ENCODE assay signal across 8 cellular contexts in the genomic region with DNA sequence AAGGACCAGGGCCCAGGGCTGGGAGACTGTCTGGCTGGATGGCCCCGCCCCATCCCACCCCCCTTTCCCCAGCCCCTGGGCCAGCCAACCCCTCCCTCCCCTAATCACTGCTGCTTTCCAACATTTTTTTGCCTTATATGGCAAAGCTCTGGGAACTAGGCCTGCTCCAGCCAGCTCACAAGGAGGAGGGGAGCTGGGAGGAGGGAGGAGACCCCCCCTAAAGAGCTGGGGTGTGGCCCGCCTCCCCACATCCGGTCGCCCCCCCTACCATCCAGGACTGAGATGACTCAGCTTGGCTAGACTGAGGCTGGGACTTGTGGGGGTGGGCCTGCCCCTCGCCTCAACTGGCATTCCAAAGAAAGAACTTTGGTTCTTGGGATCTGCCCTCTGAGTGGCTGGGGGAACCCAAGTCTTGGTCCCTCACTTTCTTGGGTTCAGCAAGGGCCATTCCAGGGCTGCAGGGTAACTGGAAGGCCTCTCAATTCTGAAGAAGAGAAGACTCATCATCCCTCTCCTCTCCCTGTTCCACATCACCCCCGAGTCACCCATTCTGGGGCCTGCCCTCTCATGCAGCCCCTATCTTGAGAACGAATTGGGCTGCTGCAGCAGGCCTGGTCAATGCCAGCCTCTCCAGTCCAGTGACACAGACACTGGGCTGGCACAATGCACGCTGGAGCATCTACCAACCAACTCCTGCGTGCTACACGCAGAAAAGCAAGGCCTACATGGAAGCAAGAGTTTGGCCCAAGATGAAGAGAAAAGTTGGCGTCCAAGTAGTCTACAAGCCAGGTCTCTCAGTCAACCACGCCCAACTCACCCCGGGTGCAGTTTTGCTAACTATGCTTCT. TPM values are rescaled to one million over a fixed set of nuclear protein-coding genes. Genes with fewer than 3 reads are reported as not detected.
DNase-seq lines count a peak whose midpoint lies in the region; TF ChIP-seq lines count a peak whose summit lies in the region.

No MANE protein-coding gene starts in this region.

- H3K4me1 Mint-ChIP-seq in activated T-helper 2 cell treated with anti-CD3 and anti-CD28 coated beads, Interferon-gamma antibody, Interleukin-2, Interleukin-4, amounts not matched to agents 10 μg/mL and 5 μg/mL and 100 μg/mL, durations not matched to agents 14 hours and 24 hours and 36 hours (ENCODE audit: low read depth), result peaks cover 11% of the 10 kb centered on the region
- H3K4me1 Mint-ChIP-seq in nephron, result peaks cover 5% of the 10 kb centered on the region

- no peaks in the 10 kb centered on the region for H3K9me3 Mint-ChIP-seq in activated T-helper 2 cell treated with anti-CD3 and anti-CD28 coated beads, Interferon-gamma antibody, Interleukin-2, Interleukin-4, amounts not matched to agents 10 μg/mL and 5 μg/mL and 100 μg/mL, durations not matched to agents 14 hours and 24 hours and 36 hours
- H3K9me3 Mint-ChIP-seq in nephron, result peaks cover 5% of the 10 kb centered on the region

- H3K4me3 ChIP-seq in OCI-LY1 (ENCODE audit: low read depth, low read length, poor library complexity, severe bottlenecking), result peak overlapping the region; percentile 92
- H3K4me3 ChIP-seq in fibroblast of mammary gland (ENCODE audit: control insufficient read depth, low read depth, low read length), result peak overlapping the region; percentile 80
- peak overlapping the region; percentile 88 to 89 for H3K4me3 ChIP-seq in stomach smooth muscle (ENCODE audit: low read length in 2 of 2)

- no peaks in the 10 kb centered on the region for H4K20me1 ChIP-seq in OCI-LY1 (ENCODE audit: insufficient read depth, low read length)

- H3F3A ChIP-seq in OCI-LY1 (ENCODE audit: insufficient read depth, low read length), result no peaks in the 10 kb centered on the region

- H3K4me1 ChIP-seq in OCI-LY1 (ENCODE audit: insufficient read depth, low read length, severe bottlenecking) (peaks cover 48% of the 10 kb centered on the region), stomach smooth muscle (ENCODE audit: control insufficient read depth, insufficient read depth, low read length) (peaks cover 44% of the 10 kb centered on the region)

- H3K27me3 ChIP-seq in OCI-LY1 (ENCODE audit: insufficient read depth, low read length), result no peaks in the 10 kb centered on the region
- H3K27me3 ChIP-seq in stomach smooth muscle (ENCODE audit: control insufficient read depth in 1 of 2, insufficient read depth in 2 of 2, low read length in 2 of 2), result peaks cover 0 to 4% of the 10 kb centered on the region in 2 donors

- H3K27me3 Mint-ChIP-seq in activated T-helper 2 cell treated with anti-CD3 and anti-CD28 coated beads, Interferon-gamma antibody, Interleukin-2, Interleukin-4, amounts not matched to agents 10 μg/mL and 5 μg/mL and 100 μg/mL, durations not matched to agents 14 hours and 24 hours and 36 hours (ENCODE audit: low read depth), result no peaks in the 10 kb centered on the region
- H3K27me3 Mint-ChIP-seq in nephron (ENCODE audit: low read depth), result no peaks in the 10 kb centered on the region

- TF ChIP-seq CTCF in OCI-LY1 (IDR thresholded peaks at IDR 0.05; ENCODE audit: low read length) (no peak), fibroblast of mammary gland (conservative IDR thresholded peaks at IDR 0.05; ENCODE audit: control insufficient read depth, insufficient read depth, low read depth, low read length) (no peak), nephron (IDR thresholded peaks at IDR 0.05; ENCODE audit: unreplicated experiment in 3 of 3) (no peak)

- H2AFZ ChIP-seq in OCI-LY1 (ENCODE audit: low read length), result no peak overlapping the region

- H3K27ac ChIP-seq in OCI-LY1 (ENCODE audit: low read depth, low read length, poor library complexity, severe bottlenecking) (peak overlapping the region; percentile 71), stomach smooth muscle (ENCODE audit: low read length) (peak overlapping the region; percentile 99)

- DNase-seq in AG08396 (ENCODE audit: low spot score), result peak; percentile 81
- DNase-seq in GOT3 (lab: John Stamatoyannopoulos, UW), result peak; percentile 58
- DNase-seq in activated T-helper 2 cell treated with anti-CD3 and anti-CD28 coated beads, Interferon-gamma antibody, Interleukin-2, Interleukin-4, amounts not matched to agents 10 μg/mL and 5 μg/mL and 100 μg/mL, durations not matched to agents 14 hours and 24 hours and 36 hours (ENCODE audit: low spot score), result peak; percentile 67
- peak; percentile 96 for DNase-seq in fibroblast of mammary gland (ENCODE audit: low read depth)
- DNase-seq in cerebellum (ENCODE audit: low spot score), result no peak

- peaks cover 38% of the 10 kb centered on the region for H3K36me3 Mint-ChIP-seq in activated T-helper 2 cell treated with anti-CD3 and anti-CD28 coated beads, Interferon-gamma antibody, Interleukin-2, Interleukin-4, amounts not matched to agents 10 μg/mL and 5 μg/mL and 100 μg/mL, durations not matched to agents 14 hours and 24 hours and 36 hours (ENCODE audit: low read depth)
- H3K36me3 Mint-ChIP-seq in nephron (ENCODE audit: low read depth), result peaks cover 19% of the 10 kb centered on the region

- H3K4me3 Mint-ChIP-seq in activated T-helper 2 cell treated with anti-CD3 and anti-CD28 coated beads, Interferon-gamma antibody, Interleukin-2, Interleukin-4, amounts not matched to agents 10 μg/mL and 5 μg/mL and 100 μg/mL, durations not matched to agents 14 hours and 24 hours and 36 hours (ENCODE audit: low read depth), result peak overlapping the region; percentile 94
- H3K4me3 Mint-ChIP-seq in nephron, result peak overlapping the region; percentile 89 to 97 (median 95)

- peak overlapping the region; percentile 85 for H3K27ac Mint-ChIP-seq in activated T-helper 2 cell treated with anti-CD3 and anti-CD28 coated beads, Interferon-gamma antibody, Interleukin-2, Interleukin-4, amounts not matched to agents 10 μg/mL and 5 μg/mL and 100 μg/mL, durations not matched to agents 14 hours and 24 hours and 36 hours
- H3K27ac Mint-ChIP-seq in nephron, result peak overlapping the region; percentile 94 to 97 (median 97)

- H3K36me3 ChIP-seq in OCI-LY1 (ENCODE audit: insufficient read depth, low read length), result no peaks in the 10 kb centered on the region
- H3K36me3 ChIP-seq in stomach smooth muscle (ENCODE audit: control insufficient read depth in 2 of 2, insufficient read depth in 2 of 2, low read length in 2 of 2), result peaks cover 21 to 44% of the 10 kb centered on the region in 2 donors

- no peaks in the 10 kb centered on the region for H3K79me2 ChIP-seq in OCI-LY1 (ENCODE audit: insufficient read depth, low read length)

- intact Hi-C loops in activated T-helper 2 cell treated with anti-CD3 and anti-CD28 coated beads, Interferon-gamma antibody, Interleukin-2, Interleukin-4, amounts not matched to agents 10 μg/mL and 5 μg/mL and 100 μg/mL, durations not matched to agents 14 hours and 24 hours and 36 hours (cut with micrococcal nuclease), result loop anchor here (1.0 to 10.0 kb wide), 3 partner anchors 9 to 445 kb away; a partner anchor contains a TSS

- no peaks in the 10 kb centered on the region for H3K9me3 ChIP-seq in OCI-LY1 (ENCODE audit: low read length)
- no peaks in the 10 kb centered on the region for H3K9me3 ChIP-seq in stomach smooth muscle (ENCODE audit: control insufficient read depth in 2 of 2, low read length in 2 of 2)

- no peaks in the 10 kb centered on the region for H3K9me2 ChIP-seq in OCI-LY1 (ENCODE audit: low read depth, low read length)

- peak overlapping the region; percentile 95 for H3K4me2 ChIP-seq in OCI-LY1 (ENCODE audit: low read length)

- H3K9ac ChIP-seq in OCI-LY1 (ENCODE audit: low read length), result peak overlapping the region; percentile 81
- H3K9ac ChIP-seq in stomach smooth muscle (ENCODE audit: low read length in 2 of 2), result peak overlapping the region; percentile 89 to 90

RNA-seq across cellular contexts. Expression of a gene that starts 4.8 kb away (rescaled TPM):
- 1,005 and 1,026 TPM in 2 replicates for total RNA-seq in activated T-helper 2 cell treated with anti-CD3 and anti-CD28 coated beads, Interferon-gamma antibody, Interleukin-2, Interleukin-4, amounts not matched to agents 10 μg/mL and 5 μg/mL and 100 μg/mL, durations not matched to agents 14 hours and 24 hours and 36 hours
- 131 TPM for total RNA-seq in cerebellum

RNA-seq across cellular contexts. Expression of a gene that starts 9.4 kb away (rescaled TPM):
- total RNA-seq in activated T-helper 2 cell treated with anti-CD3 and anti-CD28 coated beads, Interferon-gamma antibody, Interleukin-2, Interleukin-4, amounts not matched to agents 10 μg/mL and 5 μg/mL and 100 μg/mL, durations not matched to agents 14 hours and 24 hours and 36 hours, result 95.6 and 98.8 TPM in 2 replicates
- 18.8 TPM for total RNA-seq in cerebellum

RNA-seq across cellular contexts. Expression of a gene that starts 28.5 kb away (rescaled TPM):
- 2,692 and 2,787 TPM in 2 replicates for total RNA-seq in activated T-helper 2 cell treated with anti-CD3 and anti-CD28 coated beads, Interferon-gamma antibody, Interleukin-2, Interleukin-4, amounts not matched to agents 10 μg/mL and 5 μg/mL and 100 μg/mL, durations not matched to agents 14 hours and 24 hours and 36 hours
- total RNA-seq in cerebellum, result 1,446 TPM

RNA-seq across cellular contexts. Expression of a gene that starts 39.4 kb away (rescaled TPM):
- total RNA-seq in activated T-helper 2 cell treated with anti-CD3 and anti-CD28 coated beads, Interferon-gamma antibody, Interleukin-2, Interleukin-4, amounts not matched to agents 10 μg/mL and 5 μg/mL and 100 μg/mL, durations not matched to agents 14 hours and 24 hours and 36 hours, result 18.1 TPM in 2 replicates
- 5.1 TPM for total RNA-seq in cerebellum

RNA-seq across cellular contexts. Expression of a gene that starts 41.7 kb away (rescaled TPM):
- total RNA-seq in activated T-helper 2 cell treated with anti-CD3 and anti-CD28 coated beads, Interferon-gamma antibody, Interleukin-2, Interleukin-4, amounts not matched to agents 10 μg/mL and 5 μg/mL and 100 μg/mL, durations not matched to agents 14 hours and 24 hours and 36 hours, result 77.3 TPM in 2 replicates
- total RNA-seq in cerebellum, result 14.9 TPM
